ENCODE assay signal across 8 cellular contexts in genomic region chr12:29103539-29103974, GRCh38. TPM values are rescaled to one million over a fixed set of nuclear protein-coding genes. Genes with fewer than 3 reads are reported as not detected.
DNase-seq lines count a peak whose midpoint lies in the region; ATAC-seq, FAIRE-seq and TF ChIP-seq lines count a peak whose summit lies in the region.

No MANE protein-coding gene starts in this region.

- H3K4me1 ChIP-seq in CD8-positive, alpha-beta T cell (ENCODE audit: insufficient read depth, low read length) = peaks cover 29% of the 10 kb centered on the region
- no peaks in the 10 kb centered on the region for H3K4me1 ChIP-seq in neural progenitor cell

- H3K27ac Mint-ChIP-seq in CD8-positive, alpha-beta T cell = peak overlapping the region; percentile 95
- no peak overlapping the region for H3K27ac Mint-ChIP-seq in neural progenitor cell

- no peaks in the 10 kb centered on the region for H3K36me3 ChIP-seq in CD8-positive, alpha-beta T cell (ENCODE audit: insufficient read depth, low read length)
- H3K36me3 ChIP-seq in neural progenitor cell = no peaks in the 10 kb centered on the region

- intact Hi-C loops in CD8-positive, alpha-beta T cell (cut with DNase I, micrococcal nuclease) = loop anchor here in 1 of 2 experiments (1.0 to 10.0 kb wide), 3 partner anchors 44 to 1651 kb away; partner anchors contain the start of genes CAPRIN2, ERGIC2 and FAR2

- no peaks in the 10 kb centered on the region for H3F3A ChIP-seq in neural progenitor cell (ENCODE audit: low read depth)

- no peak for FAIRE-seq in RCC 7860 (lab: Jason Lieb, UNC)

- ATAC-seq in CD8-positive, alpha-beta T cell = peak; percentile 88
- ATAC-seq in GM21367 (IDR thresholded peaks at IDR 0.05; ENCODE audit: unreplicated experiment) (peak; percentile 97), HG03575 (IDR thresholded peaks at IDR 0.05; ENCODE audit: extremely low read depth, insufficient number of reproducible peaks, low FRiP score, unreplicated experiment) (peak; percentile 98)

- POLR2A ChIA-PET in CD8-positive, alpha-beta T cell (lab: Charles Lee) = interaction anchor here (1.5 kb wide), 2 partner anchors 44 to 56 kb away, joined by 3 to 4 read pairs; no protein-coding TSS in a partner anchor

- H3K4me3 ChIP-seq in CD8-positive, alpha-beta T cell (ENCODE audit: low read depth, low read length) = peak overlapping the region; percentile 33
- no peak overlapping the region for H3K4me3 ChIP-seq in neural progenitor cell

- peaks cover 2% of the 10 kb centered on the region for H3K36me3 Mint-ChIP-seq in CD8-positive, alpha-beta T cell
- no peaks in the 10 kb centered on the region for H3K36me3 Mint-ChIP-seq in neural progenitor cell

- H3K9me3 ChIP-seq in CD8-positive, alpha-beta T cell (ENCODE audit: low read length) = no peaks in the 10 kb centered on the region
- no peaks in the 10 kb centered on the region for H3K9me3 ChIP-seq in neural progenitor cell (ENCODE audit: low read depth)

- TF ChIP-seq CTCF in CD8-positive, alpha-beta T cell (IDR thresholded peaks at IDR 0.05) = no peak
- TF ChIP-seq CTCF in neural progenitor cell (IDR thresholded peaks at IDR 0.05) = no peak

- H3K27ac ChIP-seq in CD8-positive, alpha-beta T cell (ENCODE audit: low read depth, low read length) = peak overlapping the region; percentile 39
- no peak overlapping the region for H3K27ac ChIP-seq in neural progenitor cell

- H3K9ac ChIP-seq in neural progenitor cell = no peak overlapping the region

- no peaks in the 10 kb centered on the region for H4K20me1 ChIP-seq in neural progenitor cell (ENCODE audit: low read depth)

- H3K9me3 Mint-ChIP-seq in CD8-positive, alpha-beta T cell = peaks cover 6% of the 10 kb centered on the region
- H3K9me3 Mint-ChIP-seq in neural progenitor cell = peaks cover 6% of the 10 kb centered on the region

- H3K4me3 Mint-ChIP-seq in CD8-positive, alpha-beta T cell = peak overlapping the region; percentile 72
- H3K4me3 Mint-ChIP-seq in neural progenitor cell = no peak overlapping the region

- peaks cover 39% of the 10 kb centered on the region for H3K4me1 Mint-ChIP-seq in CD8-positive, alpha-beta T cell (ENCODE audit: low read depth)
- H3K4me1 Mint-ChIP-seq in neural progenitor cell = no peaks in the 10 kb centered on the region

- no peaks in the 10 kb centered on the region for H3K27me3 Mint-ChIP-seq in CD8-positive, alpha-beta T cell (ENCODE audit: low read depth)
- no peaks in the 10 kb centered on the region for H3K27me3 Mint-ChIP-seq in neural progenitor cell (ENCODE audit: insufficient read depth, low read depth)

- CTCF ChIA-PET in CD8-positive, alpha-beta T cell (lab: Charles Lee) = interaction anchor here (0.8 to 1.4 kb wide), 3 partner anchors 9 to 214 kb away, joined by 3 to 4 read pairs (median 3); no protein-coding TSS in a partner anchor

- peak in 5 of 7 experiments; percentile 10 to 66 (median 37) for DNase-seq in CD8-positive, alpha-beta T cell
- peak; percentile 36 for DNase-seq in activated T-cell treated with anti-CD3 and anti-CD28 coated beads for 24 hours (ENCODE audit: low read depth)
- peak; percentile 22 to 48 for DNase-seq in stimulated activated CD4-positive, alpha-beta T cell treated with anti-CD3 and anti-CD28 coated beads, Interleukin-2, amount 100 ng/mL, for 24 hours
- DNase-seq in NCI-H1436 (lab: John Stamatoyannopoulos, UW) = no peak
- no peak for DNase-seq in RCC 7860 (ENCODE audit: low spot score)
- no peak for DNase-seq in neural progenitor cell (ENCODE audit: low spot score)

- no peaks in the 10 kb centered on the region for H3K79me2 ChIP-seq in neural progenitor cell (ENCODE audit: low read depth)

- H2AFZ ChIP-seq in neural progenitor cell (replicated peaks) = no peak overlapping the region

- H3K27me3 ChIP-seq in CD8-positive, alpha-beta T cell (ENCODE audit: insufficient read depth, low read length) = no peaks in the 10 kb centered on the region
- no peaks in the 10 kb centered on the region for H3K27me3 ChIP-seq in neural progenitor cell

- no peak overlapping the region for H3K4me2 ChIP-seq in neural progenitor cell

RNA-seq across cellular contexts. Expression of gene FAR2, which starts 45.5 kb away (rescaled TPM):
- under 1 TPM; 0.24 to 0.86 TPM for total RNA-seq in CD8-positive, alpha-beta T cell
- 13.3 and 19.5 TPM in 2 replicates for total RNA-seq in neural progenitor cell (ENCODE audit: low replicate concordance)

Comparison
In these comparisons a context has a peak if more than half of its experiments do, and no peak if none do; other contexts are left out.
1. DNase-seq: peak in CD8-positive, alpha-beta T cell (5 of 7), activated T-cell treated with anti-CD3 and anti-CD28 coated beads for 24 hours (single experiment) and stimulated activated CD4-positive, alpha-beta T cell treated with anti-CD3 and anti-CD28 coated beads, Interleukin-2, amount 100 ng/mL, for 24 hours (2 of 2); none in NCI-H1436 (single experiment), RCC 7860 (single experiment) and neural progenitor cell (single experiment).
2. Peak in every context shown above with its lines, with median percentiles within 50 percentile points of each other: ATAC-seq.